8 cellular contexts compared by ENCODE assay signal in the genomic region with DNA sequence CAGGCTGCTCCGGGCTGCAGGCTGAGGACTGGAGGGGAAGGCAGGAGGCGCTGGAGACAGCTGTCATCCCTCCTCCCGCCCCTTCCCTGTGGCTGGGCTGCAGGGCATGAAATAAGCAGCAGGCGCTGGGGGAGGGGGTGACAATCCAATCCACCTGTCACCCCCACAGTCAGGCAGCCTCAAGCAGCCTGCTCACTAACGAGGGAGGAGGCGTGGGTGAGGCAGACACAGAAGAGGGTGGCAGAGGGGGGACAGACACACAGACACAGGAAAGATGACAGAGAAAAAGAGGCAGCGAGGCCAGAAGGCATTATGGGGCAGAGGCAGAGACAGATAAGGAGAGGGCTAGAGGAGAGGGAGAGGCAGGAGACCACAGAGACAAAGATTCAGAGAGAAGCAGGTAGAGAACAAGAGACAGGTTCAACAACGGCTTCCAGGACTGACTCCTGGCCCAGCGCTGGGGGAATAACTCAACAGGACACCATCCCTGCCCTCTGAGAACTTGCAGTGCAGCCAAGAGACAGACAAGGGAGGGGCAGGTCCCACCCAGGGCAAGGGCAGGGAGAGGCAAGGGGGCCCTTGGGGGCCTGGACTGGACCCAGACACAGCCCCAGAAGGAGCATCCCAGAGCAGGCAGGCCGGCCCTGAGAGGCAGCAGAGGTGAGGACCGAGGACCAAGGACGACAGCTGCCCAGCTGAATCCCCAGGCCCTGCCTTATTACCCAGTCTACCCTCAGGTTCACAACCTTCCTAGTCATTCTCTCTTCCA.
DNase-seq lines count a peak whose midpoint lies in the region; ATAC-seq and TF ChIP-seq lines count a peak whose summit lies in the region.

No MANE protein-coding gene starts in this region.

- peak overlapping the region; percentile 57 for H3K4me3 ChIP-seq in GM12875 (ENCODE audit: low read depth, low read length)

- TF ChIP-seq CTCF in GM12875 (IDR thresholded peaks at IDR 0.05; ENCODE audit: borderline replicate concordance, insufficient read depth, low read depth, low read length) = no peak

- DNase-seq in NCI-H446 (lab: John Stamatoyannopoulos, UW) (peak; percentile 37 to 78), activated T-cell treated with anti-CD3 and anti-CD28 coated beads for 4 hours (peak; percentile 56), germinal center (ENCODE audit: low spot score) (peak; percentile 47), pons (ENCODE audit: low spot score) (peak; percentile 72), dedifferentiated amniotic fluid mesenchymal stem cell (ENCODE audit: extremely low spot score) (no peak)

- ATAC-seq in HG02763 (IDR thresholded peaks at IDR 0.05; ENCODE audit: unreplicated experiment) = peak; percentile 12
- ATAC-seq in HG03108 (IDR thresholded peaks at IDR 0.05; ENCODE audit: unreplicated experiment) = no peak
